ENCODE assay signal across 9 cellular contexts in the genomic region with DNA sequence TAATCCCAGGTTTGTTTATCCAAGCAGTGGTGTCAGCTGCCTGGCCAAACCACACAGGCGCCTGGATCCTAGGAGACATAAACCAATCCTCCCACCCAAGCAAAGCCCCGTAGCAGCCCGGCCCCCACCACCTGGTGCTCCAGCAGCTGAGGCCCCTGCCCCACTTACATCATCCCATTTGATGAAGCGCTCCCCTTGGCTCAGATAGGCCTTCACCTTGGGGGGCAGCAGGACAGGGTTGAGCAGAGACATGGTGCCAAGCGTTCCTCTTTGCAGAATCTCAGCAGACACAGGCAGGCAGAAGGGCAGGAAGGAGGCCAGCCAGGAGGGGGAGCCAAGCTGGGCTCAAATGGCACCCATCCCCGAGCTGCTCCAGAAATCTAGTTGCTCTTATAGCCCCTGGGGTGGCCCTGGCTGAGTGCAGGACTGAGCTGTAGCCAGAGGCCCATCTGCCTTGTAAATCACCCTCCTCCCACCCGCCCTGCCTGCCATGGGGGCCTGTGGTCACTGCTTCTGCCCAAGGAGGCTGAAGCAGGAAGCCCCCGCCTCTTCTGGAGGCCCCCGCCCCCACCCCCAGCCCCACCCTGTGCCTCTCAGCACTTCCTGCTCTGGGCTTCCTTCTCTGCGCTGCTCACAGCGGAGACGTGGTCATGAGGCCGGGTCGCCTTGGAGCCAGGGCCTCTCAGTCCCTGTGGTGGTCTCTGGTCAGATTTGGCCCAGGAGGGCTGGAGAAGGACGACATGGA. TPM values are rescaled to one million over a fixed set of nuclear protein-coding genes. Genes with fewer than 3 reads are reported as not detected.
DNase-seq lines count a peak whose midpoint lies in the region; ATAC-seq and TF ChIP-seq lines count a peak whose summit lies in the region.
"Had no signal": no experiment of that assay in that cellular context is flagged by ENCODE, and none has a peak within 500 bp of the region (broad histone marks: within the 10 kb centered on the region; RNA-seq: fewer than 3 reads in every experiment).

A gene with protein sequence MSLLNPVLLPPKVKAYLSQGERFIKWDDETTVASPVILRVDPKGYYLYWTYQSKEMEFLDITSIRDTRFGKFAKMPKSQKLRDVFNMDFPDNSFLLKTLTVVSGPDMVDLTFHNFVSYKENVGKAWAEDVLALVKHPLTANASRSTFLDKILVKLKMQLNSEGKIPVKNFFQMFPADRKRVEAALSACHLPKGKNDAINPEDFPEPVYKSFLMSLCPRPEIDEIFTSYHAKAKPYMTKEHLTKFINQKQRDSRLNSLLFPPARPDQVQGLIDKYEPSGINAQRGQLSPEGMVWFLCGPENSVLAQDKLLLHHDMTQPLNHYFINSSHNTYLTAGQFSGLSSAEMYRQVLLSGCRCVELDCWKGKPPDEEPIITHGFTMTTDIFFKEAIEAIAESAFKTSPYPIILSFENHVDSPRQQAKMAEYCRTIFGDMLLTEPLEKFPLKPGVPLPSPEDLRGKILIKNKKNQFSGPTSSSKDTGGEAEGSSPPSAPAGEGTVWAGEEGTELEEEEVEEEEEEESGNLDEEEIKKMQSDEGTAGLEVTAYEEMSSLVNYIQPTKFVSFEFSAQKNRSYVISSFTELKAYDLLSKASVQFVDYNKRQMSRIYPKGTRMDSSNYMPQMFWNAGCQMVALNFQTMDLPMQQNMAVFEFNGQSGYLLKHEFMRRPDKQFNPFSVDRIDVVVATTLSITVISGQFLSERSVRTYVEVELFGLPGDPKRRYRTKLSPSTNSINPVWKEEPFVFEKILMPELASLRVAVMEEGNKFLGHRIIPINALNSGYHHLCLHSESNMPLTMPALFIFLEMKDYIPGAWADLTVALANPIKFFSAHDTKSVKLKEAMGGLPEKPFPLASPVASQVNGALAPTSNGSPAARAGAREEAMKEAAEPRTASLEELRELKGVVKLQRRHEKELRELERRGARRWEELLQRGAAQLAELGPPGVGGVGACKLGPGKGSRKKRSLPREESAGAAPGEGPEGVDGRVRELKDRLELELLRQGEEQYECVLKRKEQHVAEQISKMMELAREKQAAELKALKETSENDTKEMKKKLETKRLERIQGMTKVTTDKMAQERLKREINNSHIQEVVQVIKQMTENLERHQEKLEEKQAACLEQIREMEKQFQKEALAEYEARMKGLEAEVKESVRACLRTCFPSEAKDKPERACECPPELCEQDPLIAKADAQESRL (minus strand): TSS at position 515 of the 745 bp plus-strand sequence. CDS start 263 bp downstream, at position 252.

- DNase-seq in NCI-H2171 treated with DMSO at 0.1 percent for 48 hours (lab: John Stamatoyannopoulos, UW) (peak; percentile 16), NCI-H2171 (lab: John Stamatoyannopoulos, UW) (no peak), right lobe of liver (peak in 2 of 3 donors; percentile 62 to 74), NCI-H1930 (lab: John Stamatoyannopoulos, UW) (no peak)
- peak; percentile 70 for DNase-seq in activated naive CD8-positive, alpha-beta T cell treated with anti-CD3 and anti-CD28 coated beads, Interleukin-2, amount 50 U/mL, for 24 hours
- peak; percentile 41 to 44 for DNase-seq in stimulated activated CD8-positive, alpha-beta memory T cell treated with anti-CD3 and anti-CD28 coated beads, Interleukin-4, amount 100 ng/mL, for 1 hour (ENCODE audit: low read depth in 2 of 2, low spot score in 1 of 2)

- H3K27me3 ChIP-seq in right lobe of liver, result no peaks in the 10 kb centered on the region

- intact Hi-C loops in T-helper 1 cell treated with Interleukin-12 subunit alpha and Interleukin-12 subunit beta and Interleukin-4 antibody, amounts not matched to agents 30 ng/mL and 1 ng/mL, for 36 hours (cut with micrococcal nuclease), result loop anchor here (1.0 to 5.0 kb wide), 7 partner anchors 14 to 375 kb away; a partner anchor contains a TSS
- intact Hi-C loops in right lobe of liver (cut with DNase I), result no loop called here

- TF ChIP-seq CTCF in right lobe of liver (IDR thresholded peaks at IDR 0.05), result no peak

- peaks cover 28% of the 10 kb centered on the region for H3K4me1 Mint-ChIP-seq in activated naive CD8-positive, alpha-beta T cell treated with anti-CD3 and anti-CD28 coated beads, Interleukin-2, amount 50 U/mL, for 24 hours

- peak within 1 kb of the TSS; percentile 91 for H3K4me3 Mint-ChIP-seq in activated naive CD8-positive, alpha-beta T cell treated with anti-CD3 and anti-CD28 coated beads, Interleukin-2, amount 50 U/mL, for 24 hours

- H3K4me3 ChIP-seq in right lobe of liver, result peak within 1 kb of the TSS; percentile 16 to 41 (median 20)

- H3K4me1 ChIP-seq in right lobe of liver, result no peaks in the 10 kb centered on the region

- H3K9me3 Mint-ChIP-seq in activated naive CD8-positive, alpha-beta T cell treated with anti-CD3 and anti-CD28 coated beads, Interleukin-2, amount 50 U/mL, for 24 hours, result no peaks in the 10 kb centered on the region

- 60% methylated on average over 3 of the region's 15 CpGs for WGBS in right lobe of liver (ENCODE audit: insufficient coverage, low coverage, low lambda C conversion rate, missing lambda C conversion rate)

- no peaks in the 10 kb centered on the region for H3K36me3 ChIP-seq in right lobe of liver

- no peak for TF ChIP-seq POLR2A in right lobe of liver (IDR thresholded peaks at IDR 0.05)

- ATAC-seq in HG03175 (IDR thresholded peaks at IDR 0.05; ENCODE audit: unreplicated experiment) (peak; percentile 64), right lobe of liver (peak; percentile 60 to 71 (median 62))
- peak; percentile 77 for ATAC-seq in activated naive CD8-positive, alpha-beta T cell treated with anti-CD3 and anti-CD28 coated beads, Interleukin-2, amount 50 U/mL, for 24 hours

- H3K27me3 Mint-ChIP-seq in activated naive CD8-positive, alpha-beta T cell treated with anti-CD3 and anti-CD28 coated beads, Interleukin-2, amount 50 U/mL, for 24 hours, result no peaks in the 10 kb centered on the region

- peak within 1 kb of the TSS in 2 of 3 donors; percentile 67 to 76 for H3K27ac ChIP-seq in right lobe of liver
- H3K27ac ChIP-seq: C4-2B had no signal

- peak within 1 kb of the TSS; percentile 93 for H3K27ac Mint-ChIP-seq in activated naive CD8-positive, alpha-beta T cell treated with anti-CD3 and anti-CD28 coated beads, Interleukin-2, amount 50 U/mL, for 24 hours

- no peaks in the 10 kb centered on the region for H3K9me3 ChIP-seq in right lobe of liver

- H3K36me3 Mint-ChIP-seq in activated naive CD8-positive, alpha-beta T cell treated with anti-CD3 and anti-CD28 coated beads, Interleukin-2, amount 50 U/mL, for 24 hours (ENCODE audit: low read depth), result no peaks in the 10 kb centered on the region

RNA-seq across cellular contexts. Expression of the gene that starts here (rescaled TPM):
- total RNA-seq in T-helper 1 cell treated with Interleukin-12 subunit alpha and Interleukin-12 subunit beta and Interleukin-4 antibody, amounts not matched to agents 30 ng/mL and 1 ng/mL, for 36 hours, result 178 TPM in 2 replicates
- 10 to 100 TPM in 2 of 6 experiments, 1 to 10 TPM in 4; 5.0 to 18.0 (median 7.2) TPM for total RNA-seq in right lobe of liver

Comparison
In these comparisons a context has a peak if more than half of its experiments do, and no peak if none do; other contexts are left out.
1. DNase-seq: peak in NCI-H2171 treated with DMSO at 0.1 percent for 48 hours (single experiment), activated naive CD8-positive, alpha-beta T cell treated with anti-CD3 and anti-CD28 coated beads, Interleukin-2, amount 50 U/mL, for 24 hours (single experiment), right lobe of liver (2 of 3) and stimulated activated CD8-positive, alpha-beta memory T cell treated with anti-CD3 and anti-CD28 coated beads, Interleukin-4, amount 100 ng/mL, for 1 hour (2 of 2); none in NCI-H2171 (single experiment) and NCI-H1930 (0 of 2).
2. Peak in every context shown above with its lines, with median percentiles within 50 percentile points of each other: ATAC-seq.